19 cellular contexts compared by ENCODE assay signal in the genomic region with DNA sequence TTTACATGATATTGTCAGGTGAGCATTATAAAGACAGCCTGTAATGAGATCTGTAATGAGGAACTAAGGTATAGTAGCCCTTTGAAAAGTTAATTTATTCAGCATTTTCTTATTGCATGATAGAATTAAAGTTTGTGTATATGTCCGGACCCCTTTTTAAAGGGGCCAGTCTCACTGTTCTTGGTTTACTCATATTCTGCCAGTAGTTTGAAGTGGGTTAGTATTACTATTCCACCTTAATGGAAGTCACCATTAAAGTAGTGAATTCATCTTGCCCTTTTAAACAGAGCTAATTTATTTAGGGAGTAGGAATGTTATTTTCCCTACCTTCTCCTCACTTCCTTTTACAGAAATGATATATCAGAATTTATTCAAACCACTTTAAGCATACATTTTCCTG.
"Had no signal": no experiment of that assay in that cellular context is flagged by ENCODE, and none has a peak within 500 bp of the region (broad histone marks: within the 10 kb centered on the region; RNA-seq: fewer than 3 reads in every experiment).

No MANE protein-coding gene starts in this region.

- H3K4me2 ChIP-seq: neural progenitor cell had no signal

- H2AFZ ChIP-seq: neural progenitor cell had no signal

- DNase-seq: cortex of kidney; effector memory CD8-positive, alpha-beta T cell; left cardiac atrium; left lung; mammary epithelial cell; midbrain; naive thymus-derived CD4-positive, alpha-beta T cell; posterior cingulate gyrus; psoas muscle; right cardiac atrium; sigmoid colon; stimulated activated naive B cell treated with anti-CD40 and anti-IgM and Interleukin-4, amounts not matched to agents 10 μg/mL and 1 μg/mL and 100 μg/mL, for 72 hours; transverse colon; upper lobe of right lung; uterus had no signal

- H3K9ac ChIP-seq: neural progenitor cell had no signal

- H3K4me3 ChIP-seq: left lung, neural progenitor cell, psoas muscle, sigmoid colon, suprapubic skin, transverse colon, upper lobe of right lung, uterus had no signal

- H3K27me3 ChIP-seq: left lung, neural progenitor cell, sigmoid colon, suprapubic skin, upper lobe of right lung, uterus had no signal

- H3K4me3 Mint-ChIP-seq: effector memory CD8-positive, alpha-beta T cell; naive thymus-derived CD4-positive, alpha-beta T cell; nephron; neural progenitor cell; stimulated activated naive B cell treated with anti-CD40 and anti-IgM and Interleukin-4, amounts not matched to agents 10 μg/mL and 1 μg/mL and 100 μg/mL, for 72 hours; stimulated activated naive CD8-positive, alpha-beta T cell treated with anti-CD3 and anti-CD28 coated beads, Interleukin-15, Interleukin-2, amounts not matched to agents 100 ng/mL and 50 ng/mL, for 24 hours had no signal

- H3K4me1 ChIP-seq: upper lobe of right lung, uterus had no signal

- H3K27me3 Mint-ChIP-seq: stimulated activated naive B cell treated with anti-CD40 and anti-IgM and Interleukin-4, amounts not matched to agents 10 μg/mL and 1 μg/mL and 100 μg/mL, for 72 hours had no signal

- H3K27ac ChIP-seq: left lung, neural progenitor cell, psoas muscle, sigmoid colon, suprapubic skin, transverse colon, upper lobe of right lung, uterus had no signal

- H3K27ac Mint-ChIP-seq: effector memory CD8-positive, alpha-beta T cell; naive thymus-derived CD4-positive, alpha-beta T cell; neural progenitor cell; stimulated activated naive B cell treated with anti-CD40 and anti-IgM and Interleukin-4, amounts not matched to agents 10 μg/mL and 1 μg/mL and 100 μg/mL, for 72 hours; stimulated activated naive CD8-positive, alpha-beta T cell treated with anti-CD3 and anti-CD28 coated beads, Interleukin-15, Interleukin-2, amounts not matched to agents 100 ng/mL and 50 ng/mL, for 24 hours had no signal

- H3K36me3 Mint-ChIP-seq: naive thymus-derived CD4-positive, alpha-beta T cell; stimulated activated naive B cell treated with anti-CD40 and anti-IgM and Interleukin-4, amounts not matched to agents 10 μg/mL and 1 μg/mL and 100 μg/mL, for 72 hours had no signal

- ATAC-seq: effector memory CD8-positive, alpha-beta T cell; left cardiac atrium; left lung; naive thymus-derived CD4-positive, alpha-beta T cell; psoas muscle; right cardiac atrium; stimulated activated naive B cell treated with anti-CD40 and anti-IgM and Interleukin-4, amounts not matched to agents 10 μg/mL and 1 μg/mL and 100 μg/mL, for 72 hours; upper lobe of right lung had no signal

- H3K36me3 ChIP-seq: left lung, neural progenitor cell, sigmoid colon, suprapubic skin, transverse colon, upper lobe of right lung, uterus had no signal

- H3K9me3 ChIP-seq: left lung, psoas muscle, sigmoid colon, suprapubic skin, transverse colon, upper lobe of right lung, uterus had no signal

- H3K9me3 Mint-ChIP-seq: effector memory CD8-positive, alpha-beta T cell; nephron; neural progenitor cell; stimulated activated naive B cell treated with anti-CD40 and anti-IgM and Interleukin-4, amounts not matched to agents 10 μg/mL and 1 μg/mL and 100 μg/mL, for 72 hours; stimulated activated naive CD8-positive, alpha-beta T cell treated with anti-CD3 and anti-CD28 coated beads, Interleukin-15, Interleukin-2, amounts not matched to agents 100 ng/mL and 50 ng/mL, for 24 hours had no signal
